ENCODE assay signal across 13 cellular contexts in the genomic region with DNA sequence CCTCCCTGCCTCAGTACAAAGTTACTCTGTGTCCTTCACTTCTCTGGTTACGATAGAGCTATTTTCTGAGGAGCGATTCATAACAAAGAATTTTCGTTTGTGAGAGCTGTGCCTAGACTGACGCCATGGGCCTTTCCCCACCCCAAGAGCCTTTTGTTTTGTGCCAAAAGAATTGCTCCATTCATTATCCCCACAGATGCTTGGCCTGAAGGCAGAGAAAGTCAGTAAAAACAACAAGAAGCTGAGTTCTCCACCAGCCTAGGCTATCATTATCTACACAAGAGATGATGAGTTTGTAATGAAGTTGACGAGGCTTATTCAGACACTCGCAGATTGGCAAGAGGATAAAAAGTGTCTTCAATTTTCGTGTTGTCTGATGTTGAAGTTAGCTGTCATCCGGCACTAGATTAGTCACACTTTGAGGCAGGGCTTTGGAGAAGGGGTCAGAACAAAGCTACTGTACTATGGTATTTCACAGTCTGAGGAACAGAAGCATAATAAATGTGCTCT.
DNase-seq lines count a peak whose midpoint lies in the region; ATAC-seq and TF ChIP-seq lines count a peak whose summit lies in the region.
"Had no signal": no experiment of that assay in that cellular context is flagged by ENCODE, and none has a peak within 500 bp of the region (broad histone marks: within the 10 kb centered on the region; RNA-seq: fewer than 3 reads in every experiment).

No MANE protein-coding gene starts in this region.

- H3K4me3 Mint-ChIP-seq in nephron (peak overlapping the region in 1 of 3 experiments; percentile 4), endothelial cell (ENCODE audit: unreplicated experiment) (no peak overlapping the region)

- H3K36me3 ChIP-seq in vagina (no peaks in the 10 kb centered on the region), testis (ENCODE audit: low read depth, missing control alignments) (no peaks in the 10 kb centered on the region)
- H3K36me3 ChIP-seq: upper lobe of right lung had no signal

- H3K27me3 ChIP-seq in vagina (no peaks in the 10 kb centered on the region), testis (no peaks in the 10 kb centered on the region)
- H3K27me3 ChIP-seq: upper lobe of right lung had no signal

- no peaks in the 10 kb centered on the region for H3K9me3 ChIP-seq in vagina
- H3K9me3 ChIP-seq in testis, result no peaks in the 10 kb centered on the region
- H3K9me3 ChIP-seq: upper lobe of right lung had no signal

- H3K4me1 Mint-ChIP-seq in nephron, result peaks cover 15% of the 10 kb centered on the region
- H3K4me1 Mint-ChIP-seq in endothelial cell (ENCODE audit: unreplicated experiment), result no peaks in the 10 kb centered on the region

- H3K27ac ChIP-seq in vagina (no peak overlapping the region), testis (no peak overlapping the region)
- H3K27ac ChIP-seq: KMS-11, upper lobe of right lung had no signal

- 62 to 71% methylated on average over 8 of the region's 8 CpGs for WGBS in testis, 2 donors

- peak overlapping the region; percentile 83 to 97 (median 95) for H3K27ac Mint-ChIP-seq in nephron
- no peak overlapping the region for H3K27ac Mint-ChIP-seq in endothelial cell (ENCODE audit: unreplicated experiment)

- H3K27me3 Mint-ChIP-seq in nephron (ENCODE audit: low read depth), result no peaks in the 10 kb centered on the region
- H3K27me3 Mint-ChIP-seq in endothelial cell (ENCODE audit: unreplicated experiment), result no peaks in the 10 kb centered on the region

- ATAC-seq in Right ventricle myocardium inferior, result peak; percentile 93
- ATAC-seq: upper lobe of right lung had no signal

- no peak for TF ChIP-seq POLR2A in vagina (IDR thresholded peaks at IDR 0.05)
- no peak for TF ChIP-seq POLR2A in testis (IDR thresholded peaks at IDR 0.05)

- DNase-seq in Right ventricle myocardium inferior (ENCODE audit: missing footprints) (no peak), cardiac septum (ENCODE audit: low spot score) (no peak), fibroblast of peridontal ligament (ENCODE audit: extremely low read depth) (peak; percentile 59), vagina (ENCODE audit: extremely low spot score in 2 of 2) (no peak), testis (no peak), endothelial cell (ENCODE audit: low spot score) (no peak)
- DNase-seq in activated CD8-positive, alpha-beta memory T cell treated with anti-CD3 and anti-CD28 coated beads for 24 hours, result no peak
- DNase-seq: activated T-cell treated with anti-CD3 and anti-CD28 coated beads, Interleukin-2, amount 50 U/mL, for 48 hours; NCI-H69; stimulated activated CD4-positive, alpha-beta T cell treated with anti-CD3 and anti-CD28 coated beads, Interleukin-2, amount 100 ng/mL, for 48 hours; upper lobe of right lung had no signal

- no peaks in the 10 kb centered on the region for H3K9me3 Mint-ChIP-seq in nephron
- H3K9me3 Mint-ChIP-seq in endothelial cell (ENCODE audit: unreplicated experiment), result no peaks in the 10 kb centered on the region

- H3K36me3 Mint-ChIP-seq in nephron (ENCODE audit: low read depth) (no peaks in the 10 kb centered on the region), endothelial cell (ENCODE audit: low read depth, unreplicated experiment) (no peaks in the 10 kb centered on the region)

- intact Hi-C loops in Right ventricle myocardium inferior (cut with DNase I), result no loop called here
- intact Hi-C loops in cardiac septum (cut with DNase I), result no loop called here
- intact Hi-C loops in vagina (cut with DNase I), result no loop called here
- intact Hi-C loops in testis (cut with DNase I; ENCODE audit: low total_unique reads), result no loop called here

- H3K4me1 ChIP-seq in vagina, result no peaks in the 10 kb centered on the region
- no peaks in the 10 kb centered on the region for H3K4me1 ChIP-seq in testis
- H3K4me1 ChIP-seq: upper lobe of right lung had no signal

- H3K4me3 ChIP-seq in vagina, result no peak overlapping the region
- no peak overlapping the region for H3K4me3 ChIP-seq in testis
- H3K4me3 ChIP-seq: upper lobe of right lung had no signal

- TF ChIP-seq CTCF in nephron (IDR thresholded peaks at IDR 0.05; ENCODE audit: unreplicated experiment in 3 of 3), result no peak
- TF ChIP-seq CTCF in vagina (IDR thresholded peaks at IDR 0.05), result no peak
- TF ChIP-seq CTCF in testis (IDR thresholded peaks at IDR 0.05), result no peak
- no peak for TF ChIP-seq CTCF in endothelial cell (IDR thresholded peaks at IDR 0.05; ENCODE audit: unreplicated experiment)
